2 cellular contexts compared by ENCODE assay signal in the genomic region with DNA sequence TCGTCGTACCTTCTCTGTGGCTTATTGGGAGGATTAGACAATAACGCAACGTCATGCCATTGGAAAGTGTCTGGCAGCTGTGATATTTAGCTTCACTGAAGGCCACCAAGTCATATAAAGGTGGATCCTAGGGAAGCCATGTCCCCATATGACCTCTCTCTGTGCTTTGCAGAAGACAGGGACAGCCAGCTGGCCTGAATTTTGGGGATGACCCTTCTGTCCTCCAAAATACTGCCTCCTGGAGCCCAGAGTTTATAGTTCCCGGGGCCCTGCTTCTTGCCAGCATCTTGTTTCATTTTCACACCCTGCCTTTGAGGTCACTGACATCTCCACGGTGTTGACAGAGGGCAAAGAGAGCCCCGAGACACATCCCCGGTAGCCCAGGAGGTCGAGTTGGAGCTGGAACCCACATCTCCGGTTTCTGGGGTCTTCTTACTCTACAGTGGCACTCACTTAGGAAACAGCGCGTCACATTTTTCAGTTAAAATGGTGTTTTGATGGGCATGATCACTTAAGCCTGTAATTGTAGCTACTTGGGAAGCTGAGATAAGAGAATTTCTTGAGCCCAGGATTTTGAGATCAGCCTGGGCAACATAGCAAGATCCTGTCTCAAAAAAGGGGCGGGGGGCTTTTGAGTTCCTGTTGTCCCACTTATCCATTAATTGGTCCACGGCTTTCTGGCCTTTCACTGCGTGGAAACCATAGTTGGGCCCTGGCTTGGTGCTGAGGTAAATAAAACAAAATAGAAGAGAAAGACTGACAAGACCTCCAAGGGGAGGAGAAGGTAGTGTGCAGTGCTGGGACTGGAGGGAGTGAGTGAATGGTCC.
TF ChIP-seq lines count a peak whose summit lies in the region.

No MANE protein-coding gene starts in this region.

TF ChIP-seq in HepG2, 621 proteins besides CTCF, POLR2A, EP300 and RAD21:
- 0 out of 2 replicates have a peak, but pooled peaks have one; percentile 18 for TF ChIP-seq NFE2L2 (IDR thresholded peaks at IDR 0.05; ENCODE audit: low read length)
- TF ChIP-seq, protein P1, sequence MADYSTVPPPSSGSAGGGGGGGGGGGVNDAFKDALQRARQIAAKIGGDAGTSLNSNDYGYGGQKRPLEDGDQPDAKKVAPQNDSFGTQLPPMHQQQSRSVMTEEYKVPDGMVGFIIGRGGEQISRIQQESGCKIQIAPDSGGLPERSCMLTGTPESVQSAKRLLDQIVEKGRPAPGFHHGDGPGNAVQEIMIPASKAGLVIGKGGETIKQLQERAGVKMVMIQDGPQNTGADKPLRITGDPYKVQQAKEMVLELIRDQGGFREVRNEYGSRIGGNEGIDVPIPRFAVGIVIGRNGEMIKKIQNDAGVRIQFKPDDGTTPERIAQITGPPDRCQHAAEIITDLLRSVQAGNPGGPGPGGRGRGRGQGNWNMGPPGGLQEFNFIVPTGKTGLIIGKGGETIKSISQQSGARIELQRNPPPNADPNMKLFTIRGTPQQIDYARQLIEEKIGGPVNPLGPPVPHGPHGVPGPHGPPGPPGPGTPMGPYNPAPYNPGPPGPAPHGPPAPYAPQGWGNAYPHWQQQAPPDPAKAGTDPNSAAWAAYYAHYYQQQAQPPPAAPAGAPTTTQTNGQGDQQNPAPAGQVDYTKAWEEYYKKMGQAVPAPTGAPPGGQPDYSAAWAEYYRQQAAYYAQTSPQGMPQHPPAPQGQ (CRISPR knock-in tag; IDR thresholded peaks at IDR 0.05; ENCODE audit: borderline replicate concordance), result no peak
TF ChIP-seq in HepG2: peak in this region for 1.

TF ChIP-seq in K562, 482 proteins besides CTCF, POLR2A, EP300 and RAD21:
- TF ChIP-seq, protein P2, sequence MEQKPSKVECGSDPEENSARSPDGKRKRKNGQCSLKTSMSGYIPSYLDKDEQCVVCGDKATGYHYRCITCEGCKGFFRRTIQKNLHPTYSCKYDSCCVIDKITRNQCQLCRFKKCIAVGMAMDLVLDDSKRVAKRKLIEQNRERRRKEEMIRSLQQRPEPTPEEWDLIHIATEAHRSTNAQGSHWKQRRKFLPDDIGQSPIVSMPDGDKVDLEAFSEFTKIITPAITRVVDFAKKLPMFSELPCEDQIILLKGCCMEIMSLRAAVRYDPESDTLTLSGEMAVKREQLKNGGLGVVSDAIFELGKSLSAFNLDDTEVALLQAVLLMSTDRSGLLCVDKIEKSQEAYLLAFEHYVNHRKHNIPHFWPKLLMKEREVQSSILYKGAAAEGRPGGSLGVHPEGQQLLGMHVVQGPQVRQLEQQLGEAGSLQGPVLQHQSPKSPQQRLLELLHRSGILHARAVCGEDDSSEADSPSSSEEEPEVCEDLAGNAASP (IDR thresholded peaks at IDR 0.05), result peak; percentile 44; the same call in 1 of the 2 replicates
- TF ChIP-seq MAFG (tag; conservative IDR thresholded peaks at IDR 0.05) (0 out of 2 replicates have a peak, but pooled peaks have one; percentile 16), NFE2 (IDR thresholded peaks at IDR 0.05; ENCODE audit: low read depth) (peak; percentile 41; the same call in 1 of the 2 replicates), ZNF324 (CRISPR knock-in tag; IDR thresholded peaks at IDR 0.05) (no peak)
